In the genomic region with DNA sequence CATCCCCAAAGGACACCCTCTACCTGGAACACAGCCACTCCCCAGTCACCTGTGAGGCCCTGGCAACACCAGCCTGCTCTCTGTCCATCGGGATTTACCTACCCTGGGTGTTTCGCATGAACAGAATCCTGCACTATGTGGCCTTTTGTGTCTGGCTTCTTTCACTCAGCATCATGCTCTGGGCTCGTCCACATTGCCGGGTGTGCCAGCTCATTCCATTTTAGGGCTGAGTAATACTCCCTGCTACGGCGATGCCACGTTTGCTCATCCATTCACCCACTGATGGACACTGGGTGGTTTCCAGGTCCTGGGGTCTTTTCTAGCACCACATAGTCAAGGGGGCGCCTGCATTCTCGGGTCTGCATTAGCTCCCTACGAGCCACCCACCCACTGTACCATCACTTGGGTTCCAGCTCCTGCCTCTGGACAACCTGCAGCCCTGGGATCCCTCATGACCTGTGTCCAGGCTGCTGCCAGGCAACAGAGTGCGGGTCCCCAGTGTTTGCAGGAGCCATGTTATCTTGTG, we compare ENCODE assay signal across 19 cellular contexts. TPM values are rescaled to one million over a fixed set of nuclear protein-coding genes. Genes with fewer than 3 reads are reported as not detected.
"Had no signal": no experiment of that assay in that cellular context is flagged by ENCODE, and none has a peak within 500 bp of the region (broad histone marks: within the 10 kb centered on the region; RNA-seq: fewer than 3 reads in every experiment).

No MANE protein-coding gene starts in this region.

- H3K27me3 ChIP-seq: right lobe of liver, testis, upper lobe of right lung had no signal

- H3K4me3 ChIP-seq: dorsolateral prefrontal cortex, left ventricle myocardium inferior, psoas muscle, right lobe of liver, stomach, testis, upper lobe of right lung had no signal

- H3K27ac ChIP-seq: left ventricle myocardium inferior, psoas muscle, right lobe of liver, stomach, testis, upper lobe of right lung had no signal

- ATAC-seq: esophagus mucosa; natural killer cell treated with Interleukin-12 subunit alpha and Interleukin-12 subunit beta and Interleukin-15 and Interleukin-18, amount 100 ng/mL, for 72 hours; psoas muscle; right lobe of liver had no signal

- H3K36me3 ChIP-seq: left ventricle myocardium inferior, right lobe of liver, stomach, upper lobe of right lung had no signal

- H3K4me1 ChIP-seq: left ventricle myocardium inferior, right lobe of liver had no signal

- DNase-seq: activated CD4-positive, alpha-beta T cell treated with anti-CD3 and anti-CD28 coated beads, Interleukin-2, amount 50 U/mL, for 1 hour; activated CD8-positive, alpha-beta memory T cell treated with anti-CD3 and anti-CD28 coated beads for 24 hours; activated naive CD4-positive, alpha-beta T cell; activated naive CD8-positive, alpha-beta T cell treated with anti-CD3 and anti-CD28 coated beads, Interleukin-2, amount 10 ng/mL, durations not matched to agents 7 days and 5 days; hypothalamus; left ventricle myocardium inferior; mesendoderm; psoas muscle; right lobe of liver; stomach; SW 1271; testis had no signal

- H3K9me3 ChIP-seq: right lobe of liver, testis, upper lobe of right lung had no signal

RNA-seq across cellular contexts. Expression of gene KCNF1, which starts 22.0 kb away (rescaled TPM):
- total RNA-seq: activated naive CD8-positive, alpha-beta T cell treated with anti-CD3 and anti-CD28 coated beads, Interleukin-2, amount 10 ng/mL, durations not matched to agents 7 days and 5 days; activated T-helper 1 cell treated with anti-CD3 and anti-CD28 coated beads, Interleukin-12 subunit alpha, Interleukin-12 subunit beta, Interleukin-2, Interleukin-4 antibody, amounts not matched to agents 30 ng/mL and 10 ng/mL and 1 ng/mL, durations not matched to agents 14 hours and 24 hours and 36 hours; esophagus mucosa; fibroblast of villous mesenchyme; natural killer cell treated with Interleukin-12 subunit alpha and Interleukin-12 subunit beta and Interleukin-15 and Interleukin-18, amount 100 ng/mL, for 72 hours; psoas muscle; right lobe of liver; T-helper 2 cell treated with Interferon-gamma antibody and Interleukin-4, amounts not matched to agents 100 ng/mL and 5 ng/mL, for 36 hours had no signal
